33 cellular contexts compared by ENCODE assay signal in the genomic region with DNA sequence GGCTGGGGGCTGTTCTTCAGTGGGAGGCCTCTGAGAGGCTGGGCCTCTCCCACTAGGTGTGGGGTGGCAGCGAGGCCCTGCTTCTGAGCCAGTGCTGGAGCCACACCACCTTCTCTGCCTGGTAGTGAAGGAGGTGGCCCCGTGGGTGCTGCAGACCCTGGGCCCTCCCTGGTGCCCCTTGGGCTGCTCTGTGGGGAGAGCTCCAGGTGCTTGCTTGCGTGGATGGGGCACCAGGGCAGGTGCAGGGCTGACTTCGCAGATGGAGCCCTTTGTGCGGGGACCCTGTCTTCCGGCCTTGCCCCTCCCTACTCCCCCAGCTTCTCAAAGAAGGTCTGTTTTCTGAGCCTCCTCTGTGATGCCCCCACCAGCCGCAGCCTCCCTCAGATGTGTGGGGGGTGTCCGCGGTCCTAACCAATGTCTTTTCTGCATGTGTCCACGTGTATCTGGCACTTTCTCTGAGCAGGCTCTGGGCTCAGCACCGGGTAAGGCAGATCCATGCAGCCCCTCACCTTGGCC. TPM values are rescaled to one million over a fixed set of nuclear protein-coding genes. Genes with fewer than 3 reads are reported as not detected.
DNase-seq lines count a peak whose midpoint lies in the region; ATAC-seq and TF ChIP-seq lines count a peak whose summit lies in the region.
"Had no signal": no experiment of that assay in that cellular context is flagged by ENCODE, and none has a peak within 500 bp of the region (broad histone marks: within the 10 kb centered on the region; RNA-seq: fewer than 3 reads in every experiment).

No MANE protein-coding gene starts in this region.

- no peak overlapping the region for H3K9ac ChIP-seq in neural progenitor cell
- H3K9ac ChIP-seq: BLaER1, KMS-11 had no signal

- H3K36me3 Mint-ChIP-seq in neural progenitor cell, result peaks cover 3% of the 10 kb centered on the region
- H3K36me3 Mint-ChIP-seq: T-cell had no signal

- H3K4me2 ChIP-seq in neural progenitor cell, result peak overlapping the region; percentile 68
- H3K4me2 ChIP-seq: BLaER1, KMS-11 had no signal

- no peak for TF ChIP-seq CTCF in left ventricle myocardium inferior (IDR thresholded peaks at IDR 0.05; ENCODE audit: borderline replicate concordance)
- no peak for TF ChIP-seq CTCF in neural progenitor cell (IDR thresholded peaks at IDR 0.05)

- peaks cover 31% of the 10 kb centered on the region for H3K4me1 Mint-ChIP-seq in neural progenitor cell
- H3K4me1 Mint-ChIP-seq: activated CD4-positive, alpha-beta T cell treated with anti-CD3 and anti-CD28 coated beads, Interleukin-2, amount 10 ng/mL, durations not matched to agents 7 days and 5 days; activated naive CD8-positive, alpha-beta T cell treated with anti-CD3 and anti-CD28 coated beads, Interleukin-2, amount 50 U/mL, for 24 hours; T-cell had no signal

- no peaks in the 10 kb centered on the region for H3K79me2 ChIP-seq in neural progenitor cell (ENCODE audit: low read depth)

- H3K27me3 ChIP-seq in left ventricle myocardium inferior (ENCODE audit: low read depth) (peaks cover 55% of the 10 kb centered on the region), neural progenitor cell (no peaks in the 10 kb centered on the region)
- H3K27me3 ChIP-seq: BLaER1, ovary, uterus had no signal

- H3K4me1 ChIP-seq in left ventricle myocardium inferior, result no peaks in the 10 kb centered on the region
- peaks cover 46% of the 10 kb centered on the region for H3K4me1 ChIP-seq in neural progenitor cell
- H3K4me1 ChIP-seq: SJSA1, uterus had no signal

- intact Hi-C loops in left ventricle myocardium superior (cut with micrococcal nuclease) (no loop called here), left ventricle myocardium inferior (cut with micrococcal nuclease) (no loop called here)

- no peak overlapping the region for H3K4me3 ChIP-seq in left ventricle myocardium inferior
- no peak overlapping the region for H3K4me3 ChIP-seq in neural progenitor cell
- H3K4me3 ChIP-seq: BLaER1, ovary, SJSA1, thoracic aorta, uterus had no signal

- H3K27ac Mint-ChIP-seq in neural progenitor cell, result peak overlapping the region; percentile 93
- H3K27ac Mint-ChIP-seq: activated CD4-positive, alpha-beta T cell treated with anti-CD3 and anti-CD28 coated beads, Interleukin-2, amount 10 ng/mL, durations not matched to agents 7 days and 5 days; activated naive CD8-positive, alpha-beta T cell treated with anti-CD3 and anti-CD28 coated beads, Interleukin-2, amount 50 U/mL, for 24 hours; activated T-cell treated with anti-CD3 and anti-CD28 coated beads, Interleukin-2, amount 50 U/mL, for 24 hours; effector memory CD8-positive, alpha-beta T cell; naive thymus-derived CD4-positive, alpha-beta T cell; stimulated activated naive CD8-positive, alpha-beta T cell treated with anti-CD3 and anti-CD28 coated beads, Interleukin-15, Interleukin-2, amounts not matched to agents 100 ng/mL and 50 ng/mL, for 24 hours; T-cell had no signal

- H3K27me3 Mint-ChIP-seq in neural progenitor cell (ENCODE audit: insufficient read depth, low read depth), result peaks cover 19% of the 10 kb centered on the region
- H3K27me3 Mint-ChIP-seq: activated CD4-positive, alpha-beta T cell treated with anti-CD3 and anti-CD28 coated beads, Interleukin-2, amount 10 ng/mL, durations not matched to agents 7 days and 5 days; stimulated activated naive CD8-positive, alpha-beta T cell treated with anti-CD3 and anti-CD28 coated beads, Interleukin-15, Interleukin-2, amounts not matched to agents 100 ng/mL and 50 ng/mL, for 24 hours had no signal

- ATAC-seq in left ventricle myocardium superior (no peak), GM18870 (IDR thresholded peaks at IDR 0.05; ENCODE audit: unreplicated experiment) (no peak)
- ATAC-seq: activated naive CD8-positive, alpha-beta T cell treated with anti-CD3 and anti-CD28 coated beads, Interleukin-2, amount 50 U/mL, for 24 hours; effector memory CD8-positive, alpha-beta T cell; naive thymus-derived CD4-positive, alpha-beta T cell; T-cell had no signal

- H3K27ac ChIP-seq in left ventricle myocardium inferior (replicated peaks) (no peak overlapping the region), cingulate gyrus (ENCODE audit: low read depth, low read length) (peak overlapping the region; percentile 12), neural progenitor cell (no peak overlapping the region)
- H3K27ac ChIP-seq: BLaER1, HL-60, KMS-11, ovary, SJSA1, thoracic aorta, uterus, WERI-Rb-1 had no signal

- H3K36me3 ChIP-seq in left ventricle myocardium inferior, result no peaks in the 10 kb centered on the region
- no peaks in the 10 kb centered on the region for H3K36me3 ChIP-seq in neural progenitor cell
- H3K36me3 ChIP-seq: BLaER1, ovary, SJSA1, thoracic aorta, uterus, WERI-Rb-1 had no signal

- no peak overlapping the region for H3K4me3 Mint-ChIP-seq in neural progenitor cell
- H3K4me3 Mint-ChIP-seq: activated CD4-positive, alpha-beta T cell treated with anti-CD3 and anti-CD28 coated beads, Interleukin-2, amount 10 ng/mL, durations not matched to agents 7 days and 5 days; activated naive CD8-positive, alpha-beta T cell treated with anti-CD3 and anti-CD28 coated beads, Interleukin-2, amount 50 U/mL, for 24 hours; activated T-cell treated with anti-CD3 and anti-CD28 coated beads, Interleukin-2, amount 50 U/mL, for 24 hours; effector memory CD8-positive, alpha-beta T cell; naive thymus-derived CD4-positive, alpha-beta T cell; stimulated activated naive CD8-positive, alpha-beta T cell treated with anti-CD3 and anti-CD28 coated beads, Interleukin-15, Interleukin-2, amounts not matched to agents 100 ng/mL and 50 ng/mL, for 24 hours; T-cell had no signal

- H3K9me3 ChIP-seq in left ventricle myocardium inferior (replicated peaks) (peaks cover 11% of the 10 kb centered on the region), neural progenitor cell (ENCODE audit: low read depth) (no peaks in the 10 kb centered on the region)
- H3K9me3 ChIP-seq: ovary, uterus had no signal

- peaks cover 4% of the 10 kb centered on the region for H4K20me1 ChIP-seq in neural progenitor cell (ENCODE audit: low read depth)
- H4K20me1 ChIP-seq: BLaER1 had no signal

- peaks cover 14% of the 10 kb centered on the region for H3K9me3 Mint-ChIP-seq in neural progenitor cell

- peaks cover 38% of the 10 kb centered on the region for H3F3A ChIP-seq in neural progenitor cell (ENCODE audit: low read depth)

- H2AFZ ChIP-seq in neural progenitor cell (replicated peaks), result no peak overlapping the region

- peak; percentile 16 for DNase-seq in left ventricle myocardium superior
- no peak for DNase-seq in left ventricle myocardium inferior
- no peak for DNase-seq in neural progenitor cell (ENCODE audit: low spot score)
- no peak for DNase-seq in NCI-H748 (lab: John Stamatoyannopoulos, UW; ENCODE audit: unreplicated experiment)
- no peak for DNase-seq in NCI-H526 treated with DMSO at 0.1 percent for 48 hours (lab: John Stamatoyannopoulos, UW)
- DNase-seq: ACHN; activated CD4-positive, alpha-beta T cell treated with anti-CD3 and anti-CD28 coated beads, Interleukin-2, amount 10 ng/mL, durations not matched to agents 7 days and 5 days; activated gamma-delta T cell treated with Interleukin-2 at 50 U/mL for 16 hours; activated naive CD8-positive, alpha-beta T cell treated with anti-CD3 and anti-CD28 coated beads, Interleukin-2, amount 50 U/mL, for 24 hours; activated T-cell treated with anti-CD3 and anti-CD28 coated beads, Interleukin-2, amount 50 U/mL, for 24 hours; effector memory CD8-positive, alpha-beta T cell; midbrain; naive thymus-derived CD4-positive, alpha-beta T cell; NCI-H1417 treated with DMSO at 0.1 percent for 48 hours; NCI-H2081; NCI-H446; stimulated activated CD8-positive, alpha-beta memory T cell treated with anti-CD3 and anti-CD28 coated beads, Interleukin-4, amount 100 ng/mL, for 48 hours; T-cell; uterus had no signal

RNA-seq across cellular contexts. Expression of a gene that starts 17.3 kb away (rescaled TPM):
- total RNA-seq in left ventricle myocardium superior, result 0.20 TPM
- total RNA-seq in left ventricle myocardium inferior, result 0.11 TPM
- total RNA-seq in neural progenitor cell (ENCODE audit: low replicate concordance), result 1.2 and 1.5 TPM in 2 replicates
- total RNA-seq: activated CD4-positive, alpha-beta T cell treated with anti-CD3 and anti-CD28 coated beads, Interleukin-2, amount 10 ng/mL, durations not matched to agents 7 days and 5 days; epithelial cell of proximal tubule; naive thymus-derived CD4-positive, alpha-beta T cell; SJSA1; thoracic aorta had no signal

RNA-seq across cellular contexts. Expression of a gene that starts 39.6 kb away (rescaled TPM):
- total RNA-seq in left ventricle myocardium superior (not detected), left ventricle myocardium inferior (not detected), neural progenitor cell (ENCODE audit: low replicate concordance) (not detected in 2 replicates)
- total RNA-seq: activated CD4-positive, alpha-beta T cell treated with anti-CD3 and anti-CD28 coated beads, Interleukin-2, amount 10 ng/mL, durations not matched to agents 7 days and 5 days; epithelial cell of proximal tubule; H4; liver; naive thymus-derived CD4-positive, alpha-beta T cell; ovary; renal cortical epithelial cell; SJSA1; T-cell; thoracic aorta; uterus had no signal
